ENCODE assay signal across 18 cellular contexts in genomic region chr2:100731535-100731981, GRCh38.
DNase-seq lines count a peak whose midpoint lies in the region; ATAC-seq, FAIRE-seq and TF ChIP-seq lines count a peak whose summit lies in the region.
"Had no signal": no experiment of that assay in that cellular context is flagged by ENCODE, and none has a peak within 500 bp of the region (broad histone marks: within the 10 kb centered on the region; RNA-seq: fewer than 3 reads in every experiment).

No MANE protein-coding gene starts in this region.

- H2AK5ac ChIP-seq in H1 (ENCODE audit: low read depth, low read length) = no peak overlapping the region

- no peaks in the 10 kb centered on the region for H3K4me1 Mint-ChIP-seq in CD4-positive, alpha-beta T cell (ENCODE audit: low read depth)
- H3K4me1 Mint-ChIP-seq: central memory CD8-positive, alpha-beta T cell; naive thymus-derived CD8-positive, alpha-beta T cell had no signal

- TF ChIP-seq EP300 in H1 (IDR thresholded peaks at IDR 0.05; ENCODE audit: borderline replicate concordance in 1 of 2, low read depth in 2 of 2, low read length in 2 of 2) = no peak

- H3K56ac ChIP-seq in H1 (replicated peaks; ENCODE audit: insufficient read length, low read depth, low read length) = no peak overlapping the region

- H3K4me1 ChIP-seq in Panc1 (ENCODE audit: control insufficient read depth, insufficient read depth, low read length) (peaks cover 10% of the 10 kb centered on the region), H1 (replicated peaks in 1 of 4; ENCODE audit: control insufficient read depth in 3 of 4, insufficient read depth in 4 of 4, low read length in 3 of 4) (peaks cover 0 to 6% (median 2%) of the 10 kb centered on the region in 4 experiments; a peak in 3 of 7 replicates)
- H3K4me1 ChIP-seq: left lung, tibial nerve had no signal

- TF ChIP-seq CTCF in Panc1 (IDR thresholded peaks at IDR 0.05) = no peak
- no peak for TF ChIP-seq CTCF in H1 (IDR thresholded peaks at IDR 0.05; ENCODE audit: control extremely low read depth in 1 of 3, insufficient read depth in 1 of 3, low read depth in 1 of 3, low read length in 3 of 3)
- TF ChIP-seq CTCF in CD4-positive, alpha-beta T cell (IDR thresholded peaks at IDR 0.05) = no peak

- DNase-seq in ELR (ENCODE audit: low read depth) (peak; percentile 92), Panc1 (ENCODE audit: low read depth, low spot score) (no peak), H1 (ENCODE audit: low read depth in 1 of 2, low spot score in 2 of 2) (no peak), myocyte (ENCODE audit: low read depth) (peak; percentile 57), DMS53 (lab: John Stamatoyannopoulos, UW) (no peak), NCI-H446 (lab: John Stamatoyannopoulos, UW) (no peak)
- DNase-seq in CD4-positive, alpha-beta T cell = no peak
- DNase-seq: activated naive CD4-positive, alpha-beta T cell treated with anti-CD3 and anti-CD28 coated beads, Interleukin-2, amount 50 U/mL, for 16 hours; CD4-positive, alpha-beta memory T cell; left lung; naive thymus-derived CD8-positive, alpha-beta T cell; NCI-H1092; NCI-H2171 treated with DMSO at 0.1 percent for 48 hours; retina; stimulated activated CD8-positive, alpha-beta memory T cell treated with anti-CD3 and anti-CD28 coated beads, Interleukin-4, amount 100 ng/mL, for 48 hours had no signal

- intact Hi-C loops in Panc1 (cut with micrococcal nuclease; ENCODE audit: unreplicated experiment) = loop anchor here (5.0 kb wide), 2 partner anchors 91 to 256 kb away; partner anchors contain the start of gene NPAS2
- intact Hi-C loops in CD4-positive, alpha-beta T cell (cut with DNase I, micrococcal nuclease) = loop anchor here (2.0 to 5.0 kb wide), 3 partner anchors 121 to 253 kb away; no protein-coding TSS in a partner anchor

- H2BK15ac ChIP-seq in H1 (ENCODE audit: low read length) = no peak overlapping the region

- in situ Hi-C loops in Panc1 (cut with HindIII; ENCODE audit: low pct_unique_long_range_greater_than_20kb, low sequenced_read_pairs) = no loop called here

- H3K4ac ChIP-seq in H1 (replicated peaks; ENCODE audit: insufficient read length, low read depth, low read length) = no peak overlapping the region

- no peaks in the 10 kb centered on the region for H3K27me3 ChIP-seq in Panc1 (ENCODE audit: control insufficient read depth, insufficient read depth, low read length)
- no peaks in the 10 kb centered on the region for H3K27me3 ChIP-seq in H1 (replicated peaks in 1 of 4; ENCODE audit: control insufficient read depth in 3 of 4, extremely low read depth in 1 of 4, insufficient read depth in 3 of 4, low read length in 3 of 4)
- H3K27me3 ChIP-seq in CD4-positive, alpha-beta T cell (ENCODE audit: control insufficient read depth, insufficient read depth, low read length) = no peaks in the 10 kb centered on the region
- H3K27me3 ChIP-seq: tibial nerve had no signal

- no peak overlapping the region for H3K4me2 ChIP-seq in H1 (ENCODE audit: insufficient read depth in 1 of 2, low read depth in 2 of 2, low read length in 2 of 2)

- H3K14ac ChIP-seq in H1 (ENCODE audit: insufficient read length) = no peak overlapping the region

- no peak overlapping the region for H4K91ac ChIP-seq in H1 (replicated peaks; ENCODE audit: insufficient read length, low read length)

- ATAC-seq in Panc1 = peak; percentile 48; the same call in 1 of the 2 replicates
- no peak for ATAC-seq in activated CD4-positive, CD25-positive, alpha-beta regulatory T cell treated with anti-CD3 and anti-CD28 coated beads, Interleukin-2, amount 50 U/mL, for 24 hours
- no peak for ATAC-seq in CD4-positive, alpha-beta T cell (ENCODE audit: poor library complexity)
- ATAC-seq: left lung; naive thymus-derived CD8-positive, alpha-beta T cell had no signal

- no peaks in the 10 kb centered on the region for H3K23me2 ChIP-seq in H1 (ENCODE audit: low read depth, low read length)

- no peak for TF ChIP-seq RAD21 in H1 (IDR thresholded peaks at IDR 0.05 in 1 of 2, conservative IDR thresholded peaks at IDR 0.05 in 1 of 2; ENCODE audit: low read depth in 2 of 2, low read length in 2 of 2)

- no peak overlapping the region for H3K18ac ChIP-seq in H1 (ENCODE audit: extremely low read depth, low read length)

- H3K9me3 ChIP-seq in Panc1 (ENCODE audit: control insufficient read depth, insufficient read depth, low read depth, low read length) (no peaks in the 10 kb centered on the region), H1 (ENCODE audit: insufficient read depth in 2 of 2, low read depth in 1 of 2, low read length in 1 of 2) (no peaks in the 10 kb centered on the region)
- H3K9me3 ChIP-seq in CD4-positive, alpha-beta T cell (ENCODE audit: control insufficient read depth, low read length) = no peaks in the 10 kb centered on the region

- no peak overlapping the region for H3K23ac ChIP-seq in H1 (ENCODE audit: insufficient read length)

- no peak overlapping the region for H3K4me3 Mint-ChIP-seq in CD4-positive, alpha-beta T cell
- H3K4me3 Mint-ChIP-seq: CD4-positive, alpha-beta memory T cell; central memory CD8-positive, alpha-beta T cell; naive thymus-derived CD8-positive, alpha-beta T cell had no signal

- FAIRE-seq in H1 (lab: Jason Lieb, UNC) = no peak

- peaks cover 27% of the 10 kb centered on the region for H3K27me3 Mint-ChIP-seq in CD4-positive, alpha-beta T cell

- no peak for TF ChIP-seq POLR2A in H1 (IDR thresholded peaks at IDR 0.05; ENCODE audit: control extremely low read depth in 1 of 2, low read depth in 2 of 2, low read length in 2 of 2)

- no peaks in the 10 kb centered on the region for H4K20me1 ChIP-seq in H1 (replicated peaks in 1 of 2; ENCODE audit: control insufficient read depth in 1 of 2, insufficient read depth in 2 of 2, low read length in 2 of 2)

- H3K79me2 ChIP-seq in H1 (ENCODE audit: control insufficient read depth in 1 of 2, insufficient read depth in 2 of 2, low read length in 2 of 2) = no peaks in the 10 kb centered on the region

- no peak overlapping the region for H2BK20ac ChIP-seq in H1 (ENCODE audit: low read length)

- no peak overlapping the region for H2BK12ac ChIP-seq in H1 (ENCODE audit: low read depth, low read length)

- no peaks in the 10 kb centered on the region for H3K36me3 ChIP-seq in Panc1 (ENCODE audit: control insufficient read depth, insufficient read depth, low read length)
- H3K36me3 ChIP-seq in H1 (ENCODE audit: control insufficient read depth in 2 of 4, insufficient read depth in 4 of 4, low read length in 3 of 4) = no peaks in the 10 kb centered on the region
- H3K36me3 ChIP-seq: left lung, tibial nerve had no signal

- H4K5ac ChIP-seq in H1 (ENCODE audit: insufficient read length, low read depth, low read length) = no peak overlapping the region

- H3K4me3 ChIP-seq in Panc1 (ENCODE audit: low read depth in 2 of 2, low read length in 2 of 2) = no peak overlapping the region
- H3K4me3 ChIP-seq in H1 (ENCODE audit: extremely low read depth in 1 of 4, insufficient read depth in 2 of 4, low read depth in 3 of 4, low read length in 4 of 4) = no peak overlapping the region
- H3K4me3 ChIP-seq: left lung, tibial nerve had no signal

- no peaks in the 10 kb centered on the region for H3K79me1 ChIP-seq in H1 (ENCODE audit: low read depth, low read length)

- H3K27ac Mint-ChIP-seq in CD4-positive, alpha-beta T cell = no peak overlapping the region
- H3K27ac Mint-ChIP-seq: CD4-positive, alpha-beta memory T cell; naive thymus-derived CD8-positive, alpha-beta T cell had no signal

- H2BK5ac ChIP-seq in H1 (ENCODE audit: low read depth, low read length) = no peak overlapping the region

- CTCF ChIA-PET in Panc1 (lab: Charles Lee) (interaction anchor here (0.5 kb wide), 1 partner anchor 155 kb away, joined by 3 read pairs; no protein-coding TSS in a partner anchor), H1 (lab: Charles Lee; ENCODE audit: partially characterized antibody) (interaction anchor here (1.0 to 3.1 kb wide), 3 partner anchors 11 to 278 kb away, joined by 3 to 17 read pairs (median 4); no protein-coding TSS in a partner anchor)
- CTCF ChIA-PET in CD4-positive, alpha-beta T cell (lab: Charles Lee) = interaction anchor here (1.1 kb wide), 1 partner anchor 125 kb away, joined by 3 read pairs; no protein-coding TSS in a partner anchor

- H2AFZ ChIP-seq in H1 (ENCODE audit: low read length) = 0 out of 2 replicates have a peak overlapping the region, but pooled peaks have one; percentile 17

- no peak overlapping the region for H3K9ac ChIP-seq in H1 (replicated peaks in 1 of 4; ENCODE audit: extremely low read depth in 1 of 4, low read depth in 3 of 4, low read length in 3 of 4)

- 88% methylated on average over 3 of the region's 3 CpGs; no CpG with 5 or more reads in 1 of the 2 experiments for WGBS in H1 (ENCODE audit: extremely low coverage in 1 of 2, insufficient coverage in 1 of 2, insufficient read length in 1 of 2, insufficient replicate concordance in 2 of 2, low coverage in 1 of 2, low lambda C conversion rate in 2 of 2, missing lambda C conversion rate in 1 of 2), 2 experiments

- no peak overlapping the region for H4K8ac ChIP-seq in H1 (ENCODE audit: extremely low read depth, insufficient read depth, low read length)

- POLR2A ChIA-PET in Panc1 (lab: Charles Lee) = no interaction called here
- POLR2A ChIA-PET in H1 (lab: Charles Lee; ENCODE audit: partially characterized antibody) = no interaction called here
- POLR2A ChIA-PET in CD4-positive, alpha-beta T cell (lab: Charles Lee) = no interaction called here

- peak overlapping the region; percentile 59; the same call in 1 of the 2 replicates for H3K27ac ChIP-seq in Panc1 (ENCODE audit: low read length)
- H3K27ac ChIP-seq in H1 (ENCODE audit: low read depth, low read length) = no peak overlapping the region
- no peak overlapping the region for H3K27ac ChIP-seq in CD4-positive, alpha-beta T cell (ENCODE audit: low read depth, low read length)
- H3K27ac ChIP-seq: left lung, tibial nerve had no signal

- no TSS peak for BruUV-seq in Panc1 (replicated peaks; lab: Mats Ljungman, UMichigan)

- no peak overlapping the region for H2BK120ac ChIP-seq in H1 (replicated peaks; ENCODE audit: low read depth, low read length)

- peaks cover 5% of the 10 kb centered on the region for H3K9me3 Mint-ChIP-seq in CD4-positive, alpha-beta T cell

- no peaks in the 10 kb centered on the region for H3K36me3 Mint-ChIP-seq in CD4-positive, alpha-beta T cell (ENCODE audit: low read depth)

TF ChIP-seq in H1, 55 proteins besides CTCF, POLR2A, EP300 and RAD21:
- TF ChIP-seq KDM5A (IDR thresholded peaks at IDR 0.05; ENCODE audit: low read length) (no peak), GTF2F1 (IDR thresholded peaks at IDR 0.05; ENCODE audit: borderline replicate concordance, low read depth, low read length) (no peak), BRCA1 (IDR thresholded peaks at IDR 0.05; ENCODE audit: low read depth, low read length) (no peak), SP1 (IDR thresholded peaks at IDR 0.05; ENCODE audit: low read depth, low read length) (no peak), SRF (IDR thresholded peaks at IDR 0.05; ENCODE audit: low read depth, low read length) (no peak), RBBP5 (IDR thresholded peaks at IDR 0.05; ENCODE audit: borderline replicate concordance, low read depth, low read length) (no peak)
TF ChIP-seq in H1: peak in this region for 0.

Comparison
In these comparisons a context has a peak if more than half of its experiments do, and no peak if none do; other contexts are left out.
1. DNase-seq: peak in ELR (single experiment) and myocyte (single experiment); none in Panc1 (single experiment), H1 (0 of 2), DMS53 (single experiment), NCI-H446 (0 of 2) and CD4-positive, alpha-beta T cell (0 of 10).